ENCODE assay signal across 9 cellular contexts in genomic region chr2:25078171-25079049, GRCh38. TPM values are rescaled to one million over a fixed set of nuclear protein-coding genes. Genes with fewer than 3 reads are reported as not detected.
DNase-seq lines count a peak whose midpoint lies in the region; ATAC-seq, FAIRE-seq and TF ChIP-seq lines count a peak whose summit lies in the region.
"Had no signal": no experiment of that assay in that cellular context is flagged by ENCODE, and none has a peak within 500 bp of the region (broad histone marks: within the 10 kb centered on the region; RNA-seq: fewer than 3 reads in every experiment).

No MANE protein-coding gene starts in this region.

- H3K9me1 ChIP-seq in keratinocyte (ENCODE audit: control insufficient read depth, extremely low read depth, insufficient read depth, low read length) = no peaks in the 10 kb centered on the region

- H3K79me2 ChIP-seq in astrocyte (ENCODE audit: insufficient read depth, low read length) = no peaks in the 10 kb centered on the region
- H3K79me2 ChIP-seq in keratinocyte (ENCODE audit: control insufficient read depth, insufficient read depth, low read length) = no peaks in the 10 kb centered on the region

- no peaks in the 10 kb centered on the region for H3K9me3 Mint-ChIP-seq in astrocyte (ENCODE audit: unreplicated experiment)
- H3K9me3 Mint-ChIP-seq: activated naive CD8-positive, alpha-beta T cell treated with anti-CD3 and anti-CD28 coated beads for 36 hours had no signal

- H3K36me3 ChIP-seq in astrocyte (ENCODE audit: insufficient read depth, low read length) (no peaks in the 10 kb centered on the region), keratinocyte (ENCODE audit: control insufficient read depth in 2 of 2, extremely low read depth in 1 of 2, insufficient read depth in 2 of 2, low read length in 2 of 2) (no peaks in the 10 kb centered on the region)

- peak overlapping the region; percentile 46 to 69 for H3K27ac ChIP-seq in A549
- H3K27ac ChIP-seq in astrocyte (ENCODE audit: low read depth, low read length) = no peak overlapping the region
- no peak overlapping the region for H3K27ac ChIP-seq in keratinocyte (ENCODE audit: control insufficient read depth, insufficient read depth, low read length)

- peaks cover 14% of the 10 kb centered on the region for H3K36me3 Mint-ChIP-seq in astrocyte (ENCODE audit: low read depth, unreplicated experiment)
- H3K36me3 Mint-ChIP-seq: activated naive CD8-positive, alpha-beta T cell treated with anti-CD3 and anti-CD28 coated beads for 36 hours had no signal

- no peak overlapping the region for H3K4me3 Mint-ChIP-seq in astrocyte (ENCODE audit: unreplicated experiment)
- H3K4me3 Mint-ChIP-seq: activated naive CD8-positive, alpha-beta T cell treated with anti-CD3 and anti-CD28 coated beads for 36 hours had no signal

- no peak overlapping the region for H2AFZ ChIP-seq in astrocyte (ENCODE audit: low read depth, low read length)
- no peak overlapping the region for H2AFZ ChIP-seq in keratinocyte (ENCODE audit: control insufficient read depth, low read length)

- H3K27ac Mint-ChIP-seq in astrocyte (ENCODE audit: unreplicated experiment) = peak overlapping the region; percentile 49
- H3K27ac Mint-ChIP-seq: activated naive CD8-positive, alpha-beta T cell treated with anti-CD3 and anti-CD28 coated beads for 36 hours had no signal

- peak in 1 of 2 experiments; percentile 25; a peak in 2 of 5 replicates for TF ChIP-seq RAD21 in A549 (conservative IDR thresholded peaks at IDR 0.05 in 1 of 2, IDR thresholded peaks at IDR 0.05 in 1 of 2)

- H4K20me1 ChIP-seq in astrocyte (ENCODE audit: insufficient read depth, low read length) (peaks cover 26% of the 10 kb centered on the region), keratinocyte (ENCODE audit: control insufficient read depth, extremely low read depth, insufficient read depth, low read length) (peaks cover 8% of the 10 kb centered on the region)

- H3K4me1 ChIP-seq in A549 (peaks cover 27% of the 10 kb centered on the region), astrocyte (ENCODE audit: insufficient read depth, low read length) (peaks cover 12% of the 10 kb centered on the region), keratinocyte (ENCODE audit: control insufficient read depth, extremely low read depth, insufficient read depth, low read length) (peaks cover 12% of the 10 kb centered on the region)

- H3K4me2 ChIP-seq in A549 = peak overlapping the region; percentile 72
- peak overlapping the region; percentile 45 for H3K4me2 ChIP-seq in astrocyte (ENCODE audit: low read length)
- H3K4me2 ChIP-seq in keratinocyte (ENCODE audit: control insufficient read depth, extremely low read depth, insufficient read depth, low read depth, low read length) = peak overlapping the region; percentile 44

- 0 out of 5 replicates have a peak, but pooled peaks of 1 of the 2 experiments have one; percentile 15 for TF ChIP-seq EP300 in A549 (IDR thresholded peaks at IDR 0.05)

- H3K27me3 ChIP-seq in astrocyte (ENCODE audit: insufficient read depth, low read length) (peaks cover 46% of the 10 kb centered on the region), keratinocyte (ENCODE audit: control insufficient read depth, extremely low read depth, insufficient read depth, low read length) (peaks cover 76% of the 10 kb centered on the region)

- TF ChIP-seq POLR2A in A549 (IDR thresholded peaks at IDR 0.05; ENCODE audit: low read length) = no peak

- H3K4me3 ChIP-seq in A549 (0 out of 3 replicates have a peak overlapping the region, but pooled peaks have one; percentile 2), astrocyte (ENCODE audit: insufficient read depth, low read depth, low read length) (no peak overlapping the region), keratinocyte (ENCODE audit: control insufficient read depth in 2 of 3, extremely low read depth in 1 of 3, insufficient read depth in 2 of 3, low read depth in 1 of 3, low read length in 3 of 3) (no peak overlapping the region)

- H3K9ac ChIP-seq in astrocyte (ENCODE audit: low read length) (no peak overlapping the region), keratinocyte (ENCODE audit: control insufficient read depth, extremely low read depth, insufficient read depth, low read length) (no peak overlapping the region)

- dilution Hi-C loops in keratinocyte (cut with MboI; ENCODE audit: extremely low pct_ligation_motif_present, low sequenced_read_pairs) = no loop called here

- H3K27me3 Mint-ChIP-seq in astrocyte (ENCODE audit: low read depth, unreplicated experiment) = peaks cover 4% of the 10 kb centered on the region

- TF ChIP-seq CTCF in A549 (IDR thresholded peaks at IDR 0.05) (no peak), astrocyte (IDR thresholded peaks at IDR 0.05; ENCODE audit: insufficient read depth, low read depth, low read length) (no peak), keratinocyte (optimal IDR thresholded peaks at IDR 0.05 in 1 of 3, IDR thresholded peaks at IDR 0.05 in 1 of 3, conservative IDR thresholded peaks at IDR 0.05 in 1 of 3; ENCODE audit: extremely low read depth in 1 of 3, insufficient read depth in 2 of 3, low read length in 3 of 3) (peak in 1 of 3 experiments; percentile 24)

- H3K9me3 ChIP-seq in A549 (no peaks in the 10 kb centered on the region), astrocyte (ENCODE audit: insufficient read depth, low read depth, low read length) (no peaks in the 10 kb centered on the region), keratinocyte (ENCODE audit: control insufficient read depth, low read depth, low read length) (no peaks in the 10 kb centered on the region)

- WGBS in A549 (ENCODE audit: missing lambda C conversion rate) = 3% methylated on average over 16 of the region's 16 CpGs

- DNase-seq in A549 (ENCODE audit: low read depth in 1 of 2, low spot score in 1 of 2) (peak; percentile 88 to 92), NCI-H1092 treated with DMSO at 0.1 percent for 48 hours (lab: John Stamatoyannopoulos, UW) (peak; percentile 80), astrocyte (ENCODE audit: low read depth) (peak; percentile 91), keratinocyte (ENCODE audit: low read depth, low spot score) (peak; percentile 53), NAMALWA (ENCODE audit: low spot score) (no peak), iPS-NIHi11 (ENCODE audit: low spot score) (no peak)
- DNase-seq in stimulated activated CD4-positive, alpha-beta T cell treated with anti-CD3 and anti-CD28 coated beads, Interleukin-12 subunit alpha, Interleukin-12 subunit beta, amount 100 ng/mL, for 4 hours = no peak
- DNase-seq: activated naive CD8-positive, alpha-beta T cell treated with anti-CD3 and anti-CD28 coated beads for 36 hours had no signal

- H3K4me1 Mint-ChIP-seq in astrocyte (ENCODE audit: low read depth, unreplicated experiment) = peaks cover 20% of the 10 kb centered on the region
- H3K4me1 Mint-ChIP-seq: activated naive CD8-positive, alpha-beta T cell treated with anti-CD3 and anti-CD28 coated beads for 36 hours had no signal

- FAIRE-seq in A549 (lab: Jason Lieb, UNC) (no peak), astrocyte (lab: Jason Lieb, UNC) (no peak), keratinocyte (lab: Jason Lieb, UNC) (peak; percentile 29)

- POLR2A ChIA-PET in A549 (lab: Yijun Ruan, JAX) = interaction anchor here (1.0 to 1.3 kb wide), 2 partner anchors 27 to 37 kb away, joined by 4 to 9 read pairs; partner anchors contain the start of gene EFR3B

- CTCF ChIA-PET in A549 (lab: Yijun Ruan, JAX) = interaction anchor here (0.5 to 10.3 kb wide), 11 partner anchors 9 to 508 kb away, joined by 3 to 65 read pairs (median 4); no protein-coding TSS in a partner anchor

- ATAC-seq in A549 (peak; percentile 90 to 95), GM19452 (IDR thresholded peaks at IDR 0.05; ENCODE audit: unreplicated experiment) (no peak)

TF ChIP-seq in A549, 52 proteins besides CTCF, POLR2A, EP300 and RAD21 (continues in another document):
- TF ChIP-seq SMC3 (IDR thresholded peaks at IDR 0.05) (0 out of 3 replicates have a peak, but pooled peaks have one; percentile 20), MAX (IDR thresholded peaks at IDR 0.05) (peak; percentile 83), NR3C1 (IDR thresholded peaks at IDR 0.05) (no peak), FOSB (CRISPR knock-in tag; IDR thresholded peaks at IDR 0.05) (no peak), MAFK (IDR thresholded peaks at IDR 0.05; ENCODE audit: partially characterized antibody) (peak; percentile 36), BHLHE40 (IDR thresholded peaks at IDR 0.05; ENCODE audit: low read depth, low read length) (no peak), GATA3 (IDR thresholded peaks at IDR 0.05; ENCODE audit: borderline replicate concordance) (peak; percentile 88), HES2 (IDR thresholded peaks at IDR 0.05) (no peak), HOXB13 (CRISPR knock-in tag; IDR thresholded peaks at IDR 0.05; ENCODE audit: low read depth) (peak; percentile 57; the same call in 1 of the 2 replicates), RFX5 (IDR thresholded peaks at IDR 0.05) (no peak), CHD4 (IDR thresholded peaks at IDR 0.05; ENCODE audit: borderline replicate concordance) (peak; percentile 6; the same call in 1 of the 2 replicates), EHMT2 (IDR thresholded peaks at IDR 0.05; ENCODE audit: low read depth) (no peak), FOSL2 (IDR thresholded peaks at IDR 0.05) (peak; percentile 60; the same call in 1 of the 2 replicates), FOSL2 (CRISPR knock-in tag; IDR thresholded peaks at IDR 0.05) (peak; percentile 92), JUN (IDR thresholded peaks at IDR 0.05) (peak in 1 of 2 experiments; percentile 51; a peak in 2 of 5 replicates)

RNA-seq across cellular contexts. Expression of gene EFR3B, which starts 36.5 kb away (rescaled TPM):
- polyA plus RNA-seq in A549 (2011; rRNA removed) (6.5 and 8.1 TPM in 2 replicates), A549 (2017; fragmentation: RNase III; extraction: RNeasy Plus Mini Kit Qiagen cat#74134 plus additional on column Dnase treatment) (10.4 to 13.1 TPM (median 12.5 TPM) in 3 replicates), keratinocyte (0.09 to 0.14 TPM (median 0.13 TPM) in 3 replicates)
- polyA plus RNA-seq in A549 (2012; cell fraction: cytosol; rRNA removed) = 6.0 and 7.6 TPM in 2 replicates
- 14.5 and 20.4 TPM in 2 replicates for polyA plus RNA-seq in A549 (2012; cell fraction: nucleus; rRNA removed)
- 23.8 and 25.5 TPM in 2 replicates for polyA minus RNA-seq in A549 (2011; rRNA and poly(A)+ RNA removed)
- 13.3 and 14.7 TPM in 2 replicates for total RNA-seq in astrocyte
- polyA plus RNA-seq in keratinocyte (2011; ENCODE audit: low read depth) = not detected
- 0.08 and 0.10 TPM in 2 replicates for polyA plus RNA-seq in keratinocyte (2011; cell fraction: cytosol; rRNA removed)
- polyA plus RNA-seq in keratinocyte (2011; cell fraction: nucleus; rRNA removed) = 0.32 and 0.45 TPM in 2 replicates
- 0.11 and 0.14 TPM in 2 replicates for polyA plus RNA-seq in keratinocyte (2012; ENCODE audit: low replicate concordance)
- 0.10 to 0.62 TPM (median 0.40 TPM) in 3 replicates for polyA minus RNA-seq in keratinocyte
- polyA minus RNA-seq in keratinocyte (2011; cell fraction: cytosol; rRNA and poly(A)+ RNA removed) = 0.19 TPM
- 0.31 and 0.63 TPM in 2 replicates for polyA minus RNA-seq in keratinocyte (2011; cell fraction: nucleus; rRNA and poly(A)+ RNA removed)

Comparison
In these comparisons a context has a peak if more than half of its experiments do, and no peak if none do; other contexts are left out.
1. DNase-seq: peak in A549 (2 of 2), NCI-H1092 treated with DMSO at 0.1 percent for 48 hours (single experiment), astrocyte (single experiment) and keratinocyte (single experiment); none in NAMALWA (single experiment), stimulated activated CD4-positive, alpha-beta T cell treated with anti-CD3 and anti-CD28 coated beads, Interleukin-12 subunit alpha, Interleukin-12 subunit beta, amount 100 ng/mL, for 4 hours (single experiment) and iPS-NIHi11 (single experiment).
2. H3K27ac ChIP-seq: peak in A549 (2 of 2); none in astrocyte (single experiment) and keratinocyte (single experiment).
3. Peak in every context shown above with its lines, with median percentiles within 50 percentile points of each other: H3K4me2 ChIP-seq.